In genomic region chr21:33895356-33895755, GRCh38 we compare ENCODE assay signal across 10 cellular contexts. TPM values are rescaled to one million over a fixed set of nuclear protein-coding genes. Genes with fewer than 3 reads are reported as not detected.
A peak's percentile ranks its signal among the peaks of the same experiment; 100 is the strongest.
DNase-seq lines count a peak whose midpoint lies in the region; ATAC-seq, FAIRE-seq and TF ChIP-seq lines count a peak whose summit lies in the region.
"Had no signal": no experiment of that assay in that cellular context is flagged by ENCODE, and none has a peak within 500 bp of the region (broad histone marks: within the 10 kb centered on the region; RNA-seq: fewer than 3 reads in every experiment).

No MANE protein-coding gene starts in this region.

- TF ChIP-seq POLR2A in GM12892 (IDR thresholded peaks at IDR 0.05; ENCODE audit: low read depth, low read length): no peak

- no peak for TF ChIP-seq CTCF in WTC11 (IDR thresholded peaks at IDR 0.05)
- TF ChIP-seq CTCF in type B pancreatic cell (conservative IDR thresholded peaks at IDR 0.05): no peak
- no peak for TF ChIP-seq CTCF in RWPE1 (conservative IDR thresholded peaks at IDR 0.05; ENCODE audit: low read depth)

- CTCF ChIA-PET in WTC11 (lab: Charles Lee) (interaction anchor here (0.6 to 3.6 kb wide), 19 partner anchors 8 to 453 kb away, joined by 3 to 57 read pairs (median 4); partner anchors contain the start of gene DONSON), RWPE1 (lab: Yijun Ruan, JAX) (interaction anchor here (0.7 to 1.2 kb wide), 5 partner anchors 12 to 145 kb away, joined by 3 to 6 read pairs (median 3); no protein-coding TSS in a partner anchor)

- no peaks in the 10 kb centered on the region for H3K27me3 Mint-ChIP-seq in activated naive CD4-positive, alpha-beta T cell treated with anti-CD3 and anti-CD28 coated beads, Interleukin-2, amount 50 U/mL, for 24 hours
- 0 out of 2 replicates have a peak, but pooled peaks cover 6% of the 10 kb centered on the region for H3K27me3 Mint-ChIP-seq in WTC11 (ENCODE audit: low read depth)
- peaks cover 13% of the 10 kb centered on the region for H3K27me3 Mint-ChIP-seq in memory B cell
- peaks cover 5% of the 10 kb centered on the region for H3K27me3 Mint-ChIP-seq in type B pancreatic cell

- POLR2A ChIA-PET in WTC11 (lab: Charles Lee) (no interaction called here), RWPE1 (lab: Yijun Ruan, JAX; ENCODE audit: low non-redundant PET) (no interaction called here)

- H3K4me1 Mint-ChIP-seq in activated naive CD4-positive, alpha-beta T cell treated with anti-CD3 and anti-CD28 coated beads, Interleukin-2, amount 50 U/mL, for 24 hours: peaks cover 13% of the 10 kb centered on the region
- H3K4me1 Mint-ChIP-seq in WTC11: peaks cover 21% of the 10 kb centered on the region
- peaks cover 12% of the 10 kb centered on the region for H3K4me1 Mint-ChIP-seq in memory B cell
- H3K4me1 Mint-ChIP-seq in type B pancreatic cell (ENCODE audit: unreplicated experiment): peaks cover 29% of the 10 kb centered on the region

- peak overlapping the region; percentile 84 for H3K4me3 Mint-ChIP-seq in activated naive CD4-positive, alpha-beta T cell treated with anti-CD3 and anti-CD28 coated beads, Interleukin-2, amount 50 U/mL, for 24 hours
- H3K4me3 Mint-ChIP-seq in WTC11 (peak overlapping the region; percentile 51), memory B cell (peak overlapping the region; percentile 43), type B pancreatic cell (peak overlapping the region; percentile 80)

- ATAC-seq in WTC11 (no peak), memory B cell (ENCODE audit: low read depth) (no peak)

- no peaks in the 10 kb centered on the region for H3K36me3 Mint-ChIP-seq in activated naive CD4-positive, alpha-beta T cell treated with anti-CD3 and anti-CD28 coated beads, Interleukin-2, amount 50 U/mL, for 24 hours
- no peaks in the 10 kb centered on the region for H3K36me3 Mint-ChIP-seq in WTC11
- no peaks in the 10 kb centered on the region for H3K36me3 Mint-ChIP-seq in memory B cell
- H3K36me3 Mint-ChIP-seq in type B pancreatic cell: peaks cover 6% of the 10 kb centered on the region

- FAIRE-seq in GM12892 (lab: Jason Lieb, UNC): no peak

- no peak for DNase-seq in activated naive CD4-positive, alpha-beta T cell treated with anti-CD3 and anti-CD28 coated beads, Interleukin-2, amount 50 U/mL, for 16 hours
- DNase-seq in WTC11 (ENCODE audit: low spot score) (no peak), memory B cell (ENCODE audit: low spot score in 2 of 2) (no peak), type B pancreatic cell (ENCODE audit: extremely low spot score, unreplicated experiment) (no peak), GM12892 (ENCODE audit: insufficient read length) (no peak), RWPE1 (ENCODE audit: low spot score) (no peak)
- DNase-seq in stimulated activated CD8-positive, alpha-beta memory T cell treated with anti-CD3 and anti-CD28 coated beads, Interleukin-4, amount 100 ng/mL, for 48 hours: no peak
- DNase-seq: DMS79 had no signal

- H3K27ac Mint-ChIP-seq in activated naive CD4-positive, alpha-beta T cell treated with anti-CD3 and anti-CD28 coated beads, Interleukin-2, amount 50 U/mL, for 24 hours: no peak overlapping the region
- peak overlapping the region; percentile 56; the same call in 1 of the 2 replicates for H3K27ac Mint-ChIP-seq in WTC11
- H3K27ac Mint-ChIP-seq in memory B cell: no peak overlapping the region
- H3K27ac Mint-ChIP-seq in type B pancreatic cell: peak overlapping the region; percentile 68

- H3K9me3 Mint-ChIP-seq in activated naive CD4-positive, alpha-beta T cell treated with anti-CD3 and anti-CD28 coated beads, Interleukin-2, amount 50 U/mL, for 24 hours: no peaks in the 10 kb centered on the region
- H3K9me3 Mint-ChIP-seq in WTC11 (no peaks in the 10 kb centered on the region), memory B cell (no peaks in the 10 kb centered on the region), type B pancreatic cell (no peaks in the 10 kb centered on the region)
- H3K9me3 Mint-ChIP-seq: central memory CD8-positive, alpha-beta T cell had no signal

- no peak overlapping the region for H3K27ac ChIP-seq in RWPE1

TF ChIP-seq in WTC11, 78 proteins besides CTCF, POLR2A, EP300 and RAD21:
- TF ChIP-seq FOXP1 (CRISPR knock-in tag; IDR thresholded peaks at IDR 0.05; ENCODE audit: borderline replicate concordance) (peak; percentile 63; the same call in 1 of the 2 replicates), GRHL2 (CRISPR knock-in tag; IDR thresholded peaks at IDR 0.05; ENCODE audit: insufficient replicate concordance, severe bottlenecking) (no peak)

RNA-seq across cellular contexts. Expression of gene ATP5PO, which starts 20.2 kb away (rescaled TPM):
- total RNA-seq in WTC11 (2021) (264 to 296 TPM (median 293 TPM) in 3 replicates), type B pancreatic cell (ENCODE audit: low replicate concordance) (257 and 264 TPM in 2 replicates)
- 388 TPM for polyA plus RNA-seq in GM12892 (2012; ENCODE audit: missing spikeins)

Comparison
In these comparisons a context has a peak if more than half of its experiments do, and no peak if none do; other contexts are left out.
1. H3K27ac Mint-ChIP-seq: peak in WTC11 (single experiment) and type B pancreatic cell (single experiment); none in activated naive CD4-positive, alpha-beta T cell treated with anti-CD3 and anti-CD28 coated beads, Interleukin-2, amount 50 U/mL, for 24 hours (single experiment) and memory B cell (single experiment).
2. Peak in every context shown above with its lines, with median percentiles within 50 percentile points of each other: H3K4me3 Mint-ChIP-seq.